In the genomic region with DNA sequence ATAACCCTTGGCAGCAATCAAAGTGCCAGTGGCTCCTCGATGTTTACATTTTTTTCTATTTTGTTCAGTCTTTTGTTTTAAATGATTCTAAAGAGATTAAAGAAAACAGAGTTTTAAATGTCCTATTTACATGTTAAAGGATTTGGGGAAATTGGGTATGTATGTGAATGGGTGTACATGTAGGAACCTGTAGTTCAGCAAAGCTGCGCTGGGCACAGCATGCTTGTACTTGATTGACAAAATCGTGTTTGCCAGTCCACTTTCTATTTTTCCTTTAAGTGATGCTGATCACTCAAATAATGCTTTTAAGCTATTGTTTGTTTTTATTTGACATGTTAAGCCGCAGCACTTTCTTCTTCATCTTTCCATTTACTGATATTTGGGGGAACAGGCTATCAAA, we compare ENCODE assay signal across 8 cellular contexts.
"Had no signal": no experiment of that assay in that cellular context is flagged by ENCODE, and none has a peak within 500 bp of the region (broad histone marks: within the 10 kb centered on the region; RNA-seq: fewer than 3 reads in every experiment).

No MANE protein-coding gene starts in this region.

- H3K27ac ChIP-seq: GM23248, HL-60 had no signal

- FAIRE-seq: H54, HepG2 had no signal

- H3K9ac ChIP-seq: GM23248 had no signal

- H2AFZ ChIP-seq: GM23248 had no signal

- H3K27ac Mint-ChIP-seq: H9, IgD-negative memory B cell had no signal

- H3K4me3 Mint-ChIP-seq: H9, IgD-negative memory B cell had no signal

- H3K4me1 Mint-ChIP-seq: H9, IgD-negative memory B cell had no signal

- ATAC-seq: HepG2 had no signal

- H3K27me3 Mint-ChIP-seq: IgD-negative memory B cell had no signal

- DNase-seq: GM23248, GOT3, H9, HCEC 1CT had no signal

- H3K4me3 ChIP-seq: GM23248 had no signal

- H3K9me3 Mint-ChIP-seq: H9 had no signal
